In the genomic region with DNA sequence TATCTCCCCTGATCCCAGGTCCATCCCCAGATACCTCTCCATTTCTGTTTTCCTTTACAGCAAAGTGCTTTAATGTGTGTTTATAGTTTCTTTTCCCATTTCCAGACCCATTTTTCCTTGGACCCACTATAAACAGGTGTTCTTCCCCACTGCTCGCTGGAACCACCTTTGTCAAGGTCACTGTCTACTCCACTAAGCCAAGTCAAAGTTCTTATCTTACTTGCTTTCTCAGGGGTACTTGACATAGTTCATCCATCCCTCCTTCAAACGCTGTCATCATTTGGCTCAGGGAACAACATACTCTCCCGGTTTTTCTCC, we compare ENCODE assay signal across 21 cellular contexts. TPM values are rescaled to one million over a fixed set of nuclear protein-coding genes. Genes with fewer than 3 reads are reported as not detected.
DNase-seq lines count a peak whose midpoint lies in the region; ATAC-seq lines count a peak whose summit lies in the region.
"Had no signal": no experiment of that assay in that cellular context is flagged by ENCODE, and none has a peak within 500 bp of the region (broad histone marks: within the 10 kb centered on the region; RNA-seq: fewer than 3 reads in every experiment).

No MANE protein-coding gene starts in this region.

- peaks cover 8 to 19% of the 10 kb centered on the region in 2 experiments for H3K4me1 ChIP-seq in trophoblast cell (ENCODE audit: control insufficient read depth in 1 of 2, insufficient read depth in 2 of 2, low read length in 2 of 2)
- H3K4me1 ChIP-seq: adrenal gland, right atrium auricular region had no signal

- no peaks in the 10 kb centered on the region for H3K36me3 ChIP-seq in trophoblast cell (ENCODE audit: control insufficient read depth in 1 of 2, insufficient read depth in 2 of 2, low read length in 2 of 2)
- H3K36me3 ChIP-seq: adrenal gland, heart left ventricle, right atrium auricular region had no signal

- H3K9me3 Mint-ChIP-seq in T-helper 1 cell treated with Interleukin-12 subunit alpha and Interleukin-12 subunit beta and Interleukin-4 antibody, amounts not matched to agents 30 μg/mL and 1 μg/mL, for 36 hours = no peaks in the 10 kb centered on the region
- H3K9me3 Mint-ChIP-seq in activated naive CD8-positive, alpha-beta T cell treated with anti-CD3 and anti-CD28 coated beads, Interleukin-2, amount 10 ng/mL, durations not matched to agents 7 days and 5 days = no peaks in the 10 kb centered on the region
- H3K9me3 Mint-ChIP-seq: nephron progenitor cell had no signal

- H3K23ac ChIP-seq in trophoblast cell (ENCODE audit: low read length) = no peak overlapping the region

- H4K8ac ChIP-seq in trophoblast cell (ENCODE audit: low read depth, low read length) = no peak overlapping the region

- peaks cover 83% of the 10 kb centered on the region for H3K4me1 Mint-ChIP-seq in T-helper 1 cell treated with Interleukin-12 subunit alpha and Interleukin-12 subunit beta and Interleukin-4 antibody, amounts not matched to agents 30 μg/mL and 1 μg/mL, for 36 hours (ENCODE audit: low read depth)
- peaks cover 77% of the 10 kb centered on the region for H3K4me1 Mint-ChIP-seq in activated naive CD8-positive, alpha-beta T cell treated with anti-CD3 and anti-CD28 coated beads, Interleukin-2, amount 10 ng/mL, durations not matched to agents 7 days and 5 days

- peak overlapping the region; percentile 76 for H3K4me3 Mint-ChIP-seq in T-helper 1 cell treated with Interleukin-12 subunit alpha and Interleukin-12 subunit beta and Interleukin-4 antibody, amounts not matched to agents 30 μg/mL and 1 μg/mL, for 36 hours
- H3K4me3 Mint-ChIP-seq in activated naive CD8-positive, alpha-beta T cell treated with anti-CD3 and anti-CD28 coated beads, Interleukin-2, amount 10 ng/mL, durations not matched to agents 7 days and 5 days = peak overlapping the region; percentile 84
- H3K4me3 Mint-ChIP-seq: nephron progenitor cell had no signal

- no peak overlapping the region for H2BK5ac ChIP-seq in trophoblast cell (ENCODE audit: low read depth, low read length, poor library complexity)

- H3K4me3 ChIP-seq in trophoblast cell (ENCODE audit: low read depth, low read length) = no peak overlapping the region
- H3K4me3 ChIP-seq: adrenal gland, right atrium auricular region had no signal

- H3K27me3 Mint-ChIP-seq in T-helper 1 cell treated with Interleukin-12 subunit alpha and Interleukin-12 subunit beta and Interleukin-4 antibody, amounts not matched to agents 30 μg/mL and 1 μg/mL, for 36 hours (ENCODE audit: low read depth) = no peaks in the 10 kb centered on the region
- H3K27me3 Mint-ChIP-seq in activated naive CD8-positive, alpha-beta T cell treated with anti-CD3 and anti-CD28 coated beads, Interleukin-2, amount 10 ng/mL, durations not matched to agents 7 days and 5 days = no peaks in the 10 kb centered on the region

- peak overlapping the region; percentile 43 for H4K91ac ChIP-seq in trophoblast cell (ENCODE audit: low read depth, low read length)

- H3K9ac ChIP-seq in trophoblast cell (ENCODE audit: low read length) = no peak overlapping the region

- H3K79me2 ChIP-seq in trophoblast cell (ENCODE audit: control insufficient read depth, insufficient read depth, low read length, poor library complexity) = no peaks in the 10 kb centered on the region

- peaks cover 78% of the 10 kb centered on the region for H3K36me3 Mint-ChIP-seq in T-helper 1 cell treated with Interleukin-12 subunit alpha and Interleukin-12 subunit beta and Interleukin-4 antibody, amounts not matched to agents 30 μg/mL and 1 μg/mL, for 36 hours (ENCODE audit: low read depth)
- H3K36me3 Mint-ChIP-seq in activated naive CD8-positive, alpha-beta T cell treated with anti-CD3 and anti-CD28 coated beads, Interleukin-2, amount 10 ng/mL, durations not matched to agents 7 days and 5 days = peaks cover 50% of the 10 kb centered on the region

- peak overlapping the region; percentile 95 for H3K27ac Mint-ChIP-seq in T-helper 1 cell treated with Interleukin-12 subunit alpha and Interleukin-12 subunit beta and Interleukin-4 antibody, amounts not matched to agents 30 μg/mL and 1 μg/mL, for 36 hours
- peak overlapping the region; percentile 96 for H3K27ac Mint-ChIP-seq in activated naive CD8-positive, alpha-beta T cell treated with anti-CD3 and anti-CD28 coated beads, Interleukin-2, amount 10 ng/mL, durations not matched to agents 7 days and 5 days
- H3K27ac Mint-ChIP-seq: nephron progenitor cell had no signal

- H3K27me3 ChIP-seq in trophoblast cell (ENCODE audit: insufficient read depth, low read length) = no peaks in the 10 kb centered on the region
- H3K27me3 ChIP-seq: adrenal gland, heart left ventricle, right atrium auricular region had no signal

- H2BK120ac ChIP-seq in trophoblast cell (ENCODE audit: insufficient read depth, low read length, poor library complexity) = peak overlapping the region; percentile 71

- DNase-seq in T-helper 1 cell = no peak
- no peak for DNase-seq in activated naive CD8-positive, alpha-beta T cell treated with anti-CD3 and anti-CD28 coated beads, Interleukin-2, amount 10 ng/mL, durations not matched to agents 7 days and 5 days
- DNase-seq in trophoblast cell = no peak
- no peak for DNase-seq in NCI-H2171 (lab: John Stamatoyannopoulos, UW)
- no peak for DNase-seq in middle frontal gyrus (ENCODE audit: extremely low spot score, low spot score)
- DNase-seq in GM03348 (ENCODE audit: low spot score) = no peak
- DNase-seq: adrenal gland; heart left ventricle; KBM-7; NCI-H187; NCI-H69; nephron progenitor cell; RPMI8226; stimulated activated CD4-positive, alpha-beta T cell treated with anti-CD3 and anti-CD28 coated beads, Interleukin-2, amount 100 ng/mL, for 48 hours had no signal

- H2BK12ac ChIP-seq in trophoblast cell (ENCODE audit: low read length) = peak overlapping the region; percentile 1

- H3K27ac ChIP-seq in trophoblast cell (ENCODE audit: low read depth, low read length) = no peak overlapping the region
- H3K27ac ChIP-seq: 22Rv1, adrenal gland, right atrium auricular region had no signal

- no CpG with 5 or more reads among the region's 3 CpGs for WGBS in trophoblast cell (ENCODE audit: extremely low coverage, insufficient coverage, insufficient read length)

- H4K12ac ChIP-seq in trophoblast cell (ENCODE audit: low read depth, low read length) = no peak overlapping the region

- H3K14ac ChIP-seq in trophoblast cell (ENCODE audit: low read length) = no peak overlapping the region

- no peak overlapping the region for H3K4ac ChIP-seq in trophoblast cell (ENCODE audit: low read depth, low read length)

- peak; percentile 18 for ATAC-seq in GM19324 (IDR thresholded peaks at IDR 0.05; ENCODE audit: low FRiP score, unreplicated experiment)
- no peak for ATAC-seq in activated naive CD8-positive, alpha-beta T cell treated with anti-CD3 and anti-CD28 coated beads, Interleukin-2, amount 10 ng/mL, durations not matched to agents 7 days and 5 days (ENCODE audit: low read depth)
- ATAC-seq: heart left ventricle had no signal

- H3K18ac ChIP-seq in trophoblast cell (ENCODE audit: low read length) = no peak overlapping the region

- H3K4me2 ChIP-seq in trophoblast cell (ENCODE audit: low read length) = no peak overlapping the region

- no peaks in the 10 kb centered on the region for H3K9me3 ChIP-seq in trophoblast cell (ENCODE audit: insufficient read depth, low read depth, low read length)
- H3K9me3 ChIP-seq: adrenal gland, heart left ventricle, right atrium auricular region had no signal

- H3K79me1 ChIP-seq in trophoblast cell (ENCODE audit: low read length) = peaks cover 12% of the 10 kb centered on the region

- no peak overlapping the region for H2AK5ac ChIP-seq in trophoblast cell (ENCODE audit: low read length)

- H2AFZ ChIP-seq in trophoblast cell (ENCODE audit: insufficient read depth, low read length, poor library complexity) = no peak overlapping the region

- POLR2A ChIA-PET in activated naive CD8-positive, alpha-beta T cell treated with anti-CD3 and anti-CD28 coated beads, Interleukin-2, amount 10 ng/mL, durations not matched to agents 7 days and 5 days (lab: Charles Lee) = interaction anchor here (1.2 kb wide), 2 partner anchors 9 to 12 kb away, joined by 3 to 12 read pairs; no protein-coding TSS in a partner anchor

RNA-seq across cellular contexts. Expression of gene SLAMF1, which starts 8.3 kb away (rescaled TPM):
- total RNA-seq in activated naive CD8-positive, alpha-beta T cell treated with anti-CD3 and anti-CD28 coated beads, Interleukin-2, amount 10 ng/mL, durations not matched to agents 7 days and 5 days = 10 to 100 TPM; 41.3 to 42.6 TPM
- polyA plus RNA-seq in trophoblast cell (2013) = 0.01 TPM in 1 of 2 replicates, not detected in the other
- total RNA-seq: cerebellum, epithelial cell of proximal tubule, H4 had no signal

RNA-seq across cellular contexts. Expression of gene CD84, which starts 59.2 kb away (rescaled TPM):
- 10 to 100 TPM; 58.5 to 66.8 TPM for total RNA-seq in activated naive CD8-positive, alpha-beta T cell treated with anti-CD3 and anti-CD28 coated beads, Interleukin-2, amount 10 ng/mL, durations not matched to agents 7 days and 5 days
- polyA plus RNA-seq in trophoblast cell (2013) = not detected in 2 replicates
- total RNA-seq: epithelial cell of proximal tubule, H4 had no signal
